1 cellular context compared by ENCODE assay signal in genomic region chr6:45709834-45710233, GRCh38.
TF ChIP-seq lines count a peak whose summit lies in the region.

No MANE protein-coding gene starts in this region.

TF ChIP-seq in GM23338, 12 proteins besides CTCF, POLR2A, EP300 and RAD21 (continued from another document):
- TF ChIP-seq NANOG (IDR thresholded peaks at IDR 0.05; ENCODE audit: borderline replicate concordance): no peak
- TF ChIP-seq CREB1 (CRISPR knock-in tag; IDR thresholded peaks at IDR 0.05; ENCODE audit: low read depth): no peak
- TF ChIP-seq EZH2phosphoT487 (IDR thresholded peaks at IDR 0.05; ENCODE audit: unreplicated experiment): no peak
- TF ChIP-seq JUNB (IDR thresholded peaks at IDR 0.05; ENCODE audit: unreplicated experiment): no peak
- no peak for TF ChIP-seq POLR2AphosphoS5 (IDR thresholded peaks at IDR 0.05; ENCODE audit: low read depth)
- no peak for TF ChIP-seq EZH2 (IDR thresholded peaks at IDR 0.05; ENCODE audit: low read depth, unreplicated experiment)
- TF ChIP-seq ZNF331 (CRISPR knock-in tag; IDR thresholded peaks at IDR 0.05; ENCODE audit: low read depth): no peak
